1 cellular context compared by ENCODE assay signal in genomic region chr2:127416486-127417001, GRCh38.
TF ChIP-seq lines count a peak whose summit lies in the region.

No MANE protein-coding gene starts in this region.

TF ChIP-seq in IMR-90, 13 proteins besides CTCF, POLR2A, EP300 and RAD21 (continued from another document):
- TF ChIP-seq RCOR1 (IDR thresholded peaks at IDR 0.05; ENCODE audit: insufficient replicate concordance, low read length), result no peak
- no peak for TF ChIP-seq MXI1 (IDR thresholded peaks at IDR 0.05; ENCODE audit: borderline replicate concordance, low read depth, low read length)
- no peak for TF ChIP-seq MAFK (IDR thresholded peaks at IDR 0.05; ENCODE audit: low read depth, low read length)
